23 cellular contexts compared by ENCODE assay signal in genomic region chr12:4786795-4787194, GRCh38.
A peak's percentile ranks its signal among the peaks of the same experiment; 100 is the strongest.
DNase-seq lines count a peak whose midpoint lies in the region; ATAC-seq, FAIRE-seq and TF ChIP-seq lines count a peak whose summit lies in the region.
"Had no signal": no experiment of that assay in that cellular context is flagged by ENCODE, and none has a peak within 500 bp of the region (broad histone marks: within the 10 kb centered on the region; RNA-seq: fewer than 3 reads in every experiment).

No MANE protein-coding gene starts in this region.

- H4K20me1 ChIP-seq in SK-N-SH (ENCODE audit: insufficient read depth) = no peaks in the 10 kb centered on the region
- no peaks in the 10 kb centered on the region for H4K20me1 ChIP-seq in K562 (replicated peaks; ENCODE audit: control insufficient read depth, insufficient read depth, low read length)

- H3F3A ChIP-seq in SK-N-SH (replicated peaks; ENCODE audit: insufficient read depth) = no peaks in the 10 kb centered on the region

- H3K4me3 ChIP-seq in SK-N-SH (ENCODE audit: low read depth in 2 of 2, low read length in 1 of 2) (no peak overlapping the region), K562 (no peak overlapping the region)
- H3K4me3 ChIP-seq: A549, GM23248, MG63 had no signal

- POLR2A ChIA-PET in SK-N-SH (lab: Yijun Ruan, JAX) = no interaction called here
- POLR2A ChIA-PET in K562 (lab: Yijun Ruan, JAX) = no interaction called here

- FAIRE-seq in K562 (lab: Jason Lieb, UNC) = no peak
- FAIRE-seq: A549, RCC 7860 had no signal

- H3K27me3 Mint-ChIP-seq in osteocyte (ENCODE audit: unreplicated experiment) = no peaks in the 10 kb centered on the region

- no peak for DNase-seq in SK-N-SH
- no peak for DNase-seq in K562 (ENCODE audit: extremely low read depth in 1 of 4, low spot score in 3 of 4)
- peak; percentile 38 for DNase-seq in osteocyte (ENCODE audit: extremely low spot score, unreplicated experiment)
- no peak for DNase-seq in T-helper 9 cell
- no peak for DNase-seq in GM13976 (ENCODE audit: low spot score)
- DNase-seq: CD4-positive, alpha-beta T cell; DMS79; GM23248; HFFc6; Karpas-422; MG63; NCI-H1092 treated with DMSO at 0.1 percent for 48 hours; NCI-H146; NCI-H2029 treated with DMSO at 0.1 percent for 48 hours; NCI-H524; NK-92 treated with Interleukin-12 subunit alpha and Interleukin-12 subunit beta, amount 100 ng/mL, for 24 hours; T-cell had no signal

- in situ Hi-C loops in K562 (cut with MboI) = no loop called here
- in situ Hi-C loops in GM13976 (cut with MboI; ENCODE audit: low sequenced_read_pairs, unreplicated experiment) = no loop called here

- no peak overlapping the region for H3K27ac ChIP-seq in SK-N-SH (ENCODE audit: low read depth in 2 of 2, low read length in 1 of 2)
- no peak overlapping the region for H3K27ac ChIP-seq in K562 (ENCODE audit: extremely low read depth, low read depth, low read length)
- H3K27ac ChIP-seq: A549, GM23248 had no signal

- TF ChIP-seq EP300 in SK-N-SH (IDR thresholded peaks at IDR 0.05; ENCODE audit: borderline replicate concordance in 1 of 2, low read depth in 1 of 2, low read length in 1 of 2) (no peak), Ishikawa (IDR thresholded peaks at IDR 0.05; ENCODE audit: borderline replicate concordance) (no peak), K562 (IDR thresholded peaks at IDR 0.05; ENCODE audit: low read length) (no peak)

- no peaks in the 10 kb centered on the region for H3K9me2 ChIP-seq in SK-N-SH

- H3K4me3 Mint-ChIP-seq in osteocyte (ENCODE audit: unreplicated experiment) = no peak overlapping the region
- H3K4me3 Mint-ChIP-seq: CD4-positive, alpha-beta T cell; HFFc6; T-cell had no signal

- intact Hi-C loops in K562 (cut with micrococcal nuclease) = no loop called here

- no peak for TF ChIP-seq CTCF in SK-N-SH (IDR thresholded peaks at IDR 0.05)
- no peak for TF ChIP-seq CTCF in K562 (IDR thresholded peaks at IDR 0.05 in 2 of 3, conservative IDR thresholded peaks at IDR 0.05 in 1 of 3; ENCODE audit: insufficient read depth in 2 of 3, low read depth in 1 of 3, low read length in 3 of 3)
- no peak for TF ChIP-seq CTCF in osteocyte (IDR thresholded peaks at IDR 0.05)
- no peak for TF ChIP-seq CTCF in GM13976 (IDR thresholded peaks at IDR 0.05; ENCODE audit: borderline replicate concordance, control extremely low read depth, extremely low read depth, insufficient read depth, missing control alignments)

- peaks cover 7% of the 10 kb centered on the region for H3K9me3 Mint-ChIP-seq in osteocyte (ENCODE audit: unreplicated experiment)
- H3K9me3 Mint-ChIP-seq: CD4-positive, alpha-beta T cell had no signal

- TF ChIP-seq POLR2A in K562 (conservative IDR thresholded peaks at IDR 0.05) = no peak

- H3K4me1 ChIP-seq in SK-N-SH (ENCODE audit: control insufficient read depth in 1 of 2, insufficient read depth in 2 of 2, low read depth in 1 of 2, low read length in 1 of 2) (no peaks in the 10 kb centered on the region), K562 (replicated peaks in 1 of 2; ENCODE audit: control insufficient read depth in 2 of 2, insufficient read depth in 2 of 2, low read length in 2 of 2) (no peaks in the 10 kb centered on the region)
- H3K4me1 ChIP-seq: A549 had no signal

- H3K36me3 Mint-ChIP-seq in osteocyte (ENCODE audit: unreplicated experiment) = no peaks in the 10 kb centered on the region
- H3K36me3 Mint-ChIP-seq: T-cell had no signal

- H3K79me2 ChIP-seq in SK-N-SH (ENCODE audit: insufficient read depth) (no peaks in the 10 kb centered on the region), K562 (ENCODE audit: control insufficient read depth, insufficient read depth, low read length) (no peaks in the 10 kb centered on the region)

- H3K36me3 ChIP-seq in SK-N-SH (replicated peaks in 1 of 2; ENCODE audit: control insufficient read depth in 1 of 2, insufficient read depth in 2 of 2, low read length in 1 of 2) (no peaks in the 10 kb centered on the region), K562 (ENCODE audit: control insufficient read depth, insufficient read depth, low read length) (no peaks in the 10 kb centered on the region)
- H3K36me3 ChIP-seq: MG63 had no signal

- no peak overlapping the region for H3K27ac Mint-ChIP-seq in osteocyte (ENCODE audit: unreplicated experiment)
- H3K27ac Mint-ChIP-seq: CD4-positive, alpha-beta T cell; HFFc6; T-cell had no signal

- WGBS in SK-N-SH (ENCODE audit: low lambda C conversion rate) = 37% methylated on average over 5 of the region's 5 CpGs
- WGBS in K562 (ENCODE audit: insufficient coverage, low coverage, missing lambda C conversion rate) = 0% methylated on average over 5 of the region's 5 CpGs

- ATAC-seq in SK-N-SH treated with all-trans-retinoic acid at 6 μM for 48 hours (no peak), K562 (no peak), GM19351 (IDR thresholded peaks at IDR 0.05; ENCODE audit: unreplicated experiment) (no peak)
- ATAC-seq: A549, Right ventricle myocardium inferior, T-cell had no signal

- no peak for TF ChIP-seq RAD21 in SK-N-SH (IDR thresholded peaks at IDR 0.05; ENCODE audit: low read length)
- no peak for TF ChIP-seq RAD21 in Ishikawa (IDR thresholded peaks at IDR 0.05; ENCODE audit: low read depth)
- no peak for TF ChIP-seq RAD21 in K562 (CRISPR knock-in tag; conservative IDR thresholded peaks at IDR 0.05 in 1 of 2, IDR thresholded peaks at IDR 0.05 in 1 of 2)

- CTCF ChIA-PET in SK-N-SH (lab: Yijun Ruan, JAX) = no interaction called here
- CTCF ChIA-PET in K562 (lab: Yijun Ruan, JAX; ENCODE audit: low intra/inter-chr PET ratio) = no interaction called here

- BruUV-seq in K562 (replicated peaks; lab: Mats Ljungman, UMichigan) = no TSS peak

- H2AFZ ChIP-seq in SK-N-SH (ENCODE audit: low read depth) (no peak overlapping the region), K562 (ENCODE audit: low read depth, low read length) (no peak overlapping the region)
- H2AFZ ChIP-seq: GM23248 had no signal

- no peaks in the 10 kb centered on the region for H3K4me1 Mint-ChIP-seq in osteocyte (ENCODE audit: unreplicated experiment)
- H3K4me1 Mint-ChIP-seq: T-cell had no signal

- H3K9me3 ChIP-seq in SK-N-SH (no peaks in the 10 kb centered on the region), K562 (replicated peaks; ENCODE audit: control insufficient read depth, insufficient read depth, low read depth, low read length) (no peaks in the 10 kb centered on the region)
- H3K9me3 ChIP-seq: A549, MG63 had no signal

- H3K4me2 ChIP-seq in SK-N-SH (no peak overlapping the region), K562 (ENCODE audit: insufficient read depth, low read length) (no peak overlapping the region)
- H3K4me2 ChIP-seq: A549 had no signal

- H3K27me3 ChIP-seq in SK-N-SH (ENCODE audit: insufficient read depth) (no peaks in the 10 kb centered on the region; the same call in 1 of the 2 replicates), K562 (ENCODE audit: control insufficient read depth in 2 of 2, insufficient read depth in 2 of 2, low read length in 2 of 2) (no peaks in the 10 kb centered on the region; a peak in 1 of 5 replicates)
- H3K27me3 ChIP-seq: MG63 had no signal

- H3K9ac ChIP-seq in SK-N-SH (no peak overlapping the region), K562 (ENCODE audit: insufficient read depth in 1 of 2, low read depth in 2 of 2, low read length in 2 of 2) (no peak overlapping the region)
- H3K9ac ChIP-seq: GM23248 had no signal

- H3K9me1 ChIP-seq in K562 (ENCODE audit: control insufficient read depth, insufficient read depth, low read length) = no peaks in the 10 kb centered on the region

TF ChIP-seq in SK-N-SH, 30 proteins besides CTCF, POLR2A, EP300 and RAD21 (continues in another document):
- TF ChIP-seq USF1 (IDR thresholded peaks at IDR 0.05; ENCODE audit: borderline replicate concordance, low read depth) = peak; percentile 71; the same call in 1 of the 2 replicates

TF ChIP-seq in SK-N-SH treated with all-trans-retinoic acid at 6 μM for 48 hours, 23 proteins besides CTCF, POLR2A, EP300 and RAD21 (continues in another document):
- no peak for TF ChIP-seq ISL1 (CRISPR knock-in tag; IDR thresholded peaks at IDR 0.05)
- TF ChIP-seq ZNF565 (CRISPR knock-in tag; conservative IDR thresholded peaks at IDR 0.05; ENCODE audit: low read depth) = no peak

TF ChIP-seq in Ishikawa, 13 proteins besides CTCF, POLR2A, EP300 and RAD21:
- TF ChIP-seq TEAD4 (IDR thresholded peaks at IDR 0.05) = no peak
- no peak for TF ChIP-seq YY1 (IDR thresholded peaks at IDR 0.05; ENCODE audit: low read depth)
- TF ChIP-seq CREB1 (IDR thresholded peaks at IDR 0.05; ENCODE audit: low read depth) = no peak
- no peak for TF ChIP-seq NFIC (IDR thresholded peaks at IDR 0.05)
- TF ChIP-seq USF1 (IDR thresholded peaks at IDR 0.05) = peak; percentile 90
- no peak for TF ChIP-seq CEBPB (IDR thresholded peaks at IDR 0.05)
- no peak for TF ChIP-seq TCF12 (IDR thresholded peaks at IDR 0.05; ENCODE audit: low read depth)
- TF ChIP-seq ZBTB7A (IDR thresholded peaks at IDR 0.05; ENCODE audit: low read depth) = no peak

TF ChIP-seq in K562, 482 proteins besides CTCF, POLR2A, EP300 and RAD21 (continues in another document):
- TF ChIP-seq POLR3G (IDR thresholded peaks at IDR 0.05; ENCODE audit: extremely low read depth, insufficient read length, insufficient replicate concordance) = no peak
- TF ChIP-seq ELK1 (CRISPR knock-in tag; IDR thresholded peaks at IDR 0.05) = no peak
- no peak for TF ChIP-seq KDM5B (IDR thresholded peaks at IDR 0.05; ENCODE audit: insufficient replicate concordance, low read depth, low read length)
- TF ChIP-seq MCM5 (IDR thresholded peaks at IDR 0.05; ENCODE audit: low read depth) = no peak
- no peak for TF ChIP-seq NCOA4 (IDR thresholded peaks at IDR 0.05; ENCODE audit: partially characterized antibody)
- TF ChIP-seq HCFC1 (IDR thresholded peaks at IDR 0.05; ENCODE audit: low read depth, low read length) = peak; percentile 74
- TF ChIP-seq RAD51 (IDR thresholded peaks at IDR 0.05; ENCODE audit: borderline replicate concordance, low read depth) = peak; percentile 9; the same call in 1 of the 2 replicates
- no peak for TF ChIP-seq ZNF133 (CRISPR knock-in tag; IDR thresholded peaks at IDR 0.05)

Comparison
In these comparisons a context has a peak if more than half of its experiments do, and no peak if none do; other contexts are left out.
1. Of the 27 proteins assayed by ChIP-seq in both K562 and SK-N-SH: peak only in K562: USF2; only in SK-N-SH: USF1; in both: none; in neither: 25.